In the genomic region with DNA sequence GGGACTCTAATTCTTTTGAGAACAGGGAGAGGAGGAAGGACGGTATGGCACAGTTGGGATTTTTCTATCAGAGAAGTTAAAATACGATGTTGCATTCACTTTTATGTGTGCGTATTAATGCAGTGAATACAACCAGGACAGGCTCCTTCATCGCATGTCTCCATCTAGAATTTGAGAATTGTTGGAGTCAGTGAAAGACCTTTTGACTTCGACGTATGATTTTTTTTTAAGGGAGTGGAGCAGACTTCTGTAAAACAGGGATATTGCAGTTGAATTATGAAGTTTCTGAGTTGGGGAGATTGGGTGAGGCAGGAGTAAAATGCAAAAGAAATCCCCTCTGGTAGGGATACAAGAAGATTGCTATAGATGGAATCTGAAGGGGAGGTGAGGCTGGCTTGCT, we compare ENCODE assay signal across 20 cellular contexts. TPM values are rescaled to one million over a fixed set of nuclear protein-coding genes. Genes with fewer than 3 reads are reported as not detected.
"Had no signal": no experiment of that assay in that cellular context is flagged by ENCODE, and none has a peak within 500 bp of the region (broad histone marks: within the 10 kb centered on the region; RNA-seq: fewer than 3 reads in every experiment).

No MANE protein-coding gene starts in this region.

- H3K36me3 ChIP-seq: ascending aorta, esophagus muscularis mucosa, neural progenitor cell, right lobe of liver, spleen had no signal

- H3K27ac ChIP-seq: ascending aorta, esophagus muscularis mucosa, neural progenitor cell, spleen, testis had no signal

- H3K4me1 Mint-ChIP-seq: activated naive CD8-positive, alpha-beta T cell treated with anti-CD3 and anti-CD28 coated beads, Interleukin-2, amount 50 U/mL, for 24 hours; activated T-helper 17 cell treated with anti-CD3 and anti-CD28 coated beads, Interleukin-2, amount 50 U/mL, for 72 hours had no signal

- H3K9me3 Mint-ChIP-seq: activated naive CD4-positive, alpha-beta T cell treated with anti-CD3 and anti-CD28 coated beads for 36 hours; activated naive CD8-positive, alpha-beta T cell treated with anti-CD3 and anti-CD28 coated beads, Interleukin-2, amount 50 U/mL, for 24 hours; activated T-helper 17 cell treated with anti-CD3 and anti-CD28 coated beads, Interleukin-2, amount 50 U/mL, for 72 hours; stimulated activated naive CD8-positive, alpha-beta T cell treated with anti-CD3 and anti-CD28 coated beads, Interleukin-15, Interleukin-2, amounts not matched to agents 100 ng/mL and 50 ng/mL, for 24 hours had no signal

- H3K9me3 ChIP-seq: ascending aorta, esophagus muscularis mucosa, right lobe of liver, testis had no signal

- H3K4me1 ChIP-seq: right lobe of liver had no signal

- H3K4me3 ChIP-seq: neural progenitor cell had no signal

- H3K9ac ChIP-seq: neural progenitor cell had no signal

- H3K27me3 ChIP-seq: right lobe of liver, testis had no signal

- H3K4me3 Mint-ChIP-seq: activated naive CD4-positive, alpha-beta T cell treated with anti-CD3 and anti-CD28 coated beads for 36 hours; activated naive CD8-positive, alpha-beta T cell treated with anti-CD3 and anti-CD28 coated beads, Interleukin-2, amount 50 U/mL, for 24 hours; activated T-helper 17 cell treated with anti-CD3 and anti-CD28 coated beads, Interleukin-2, amount 50 U/mL, for 72 hours; neural progenitor cell; stimulated activated naive CD8-positive, alpha-beta T cell treated with anti-CD3 and anti-CD28 coated beads, Interleukin-15, Interleukin-2, amounts not matched to agents 100 ng/mL and 50 ng/mL, for 24 hours had no signal

- H3K27ac Mint-ChIP-seq: activated naive CD4-positive, alpha-beta T cell treated with anti-CD3 and anti-CD28 coated beads for 36 hours; activated naive CD8-positive, alpha-beta T cell treated with anti-CD3 and anti-CD28 coated beads, Interleukin-2, amount 50 U/mL, for 24 hours; activated T-helper 17 cell treated with anti-CD3 and anti-CD28 coated beads, Interleukin-2, amount 50 U/mL, for 72 hours; neural progenitor cell; stimulated activated naive CD8-positive, alpha-beta T cell treated with anti-CD3 and anti-CD28 coated beads, Interleukin-15, Interleukin-2, amounts not matched to agents 100 ng/mL and 50 ng/mL, for 24 hours had no signal

- FAIRE-seq: colon, endometrium, urothelium cell line had no signal

- DNase-seq: activated CD4-positive, alpha-beta T cell treated with anti-CD3 and anti-CD28 coated beads for 1 hour; activated CD4-positive, alpha-beta T cell treated with anti-CD3 and anti-CD28 coated beads, Interleukin-2, amount 50 U/mL, for 4 hours; activated naive CD4-positive, alpha-beta T cell treated with anti-CD3 and anti-CD28 coated beads for 36 hours; activated naive CD8-positive, alpha-beta T cell treated with anti-CD3 and anti-CD28 coated beads, Interleukin-2, amount 50 U/mL, for 24 hours; glutamatergic neuron; kidney glomerular epithelial cell; midbrain; right lobe of liver; spleen; T-helper 1 cell; T1000; testis had no signal

- H3K36me3 Mint-ChIP-seq: neural progenitor cell had no signal

- ATAC-seq: activated naive CD8-positive, alpha-beta T cell treated with anti-CD3 and anti-CD28 coated beads, Interleukin-2, amount 50 U/mL, for 24 hours; activated T-helper 17 cell treated with anti-CD3 and anti-CD28 coated beads, Interleukin-2, amount 50 U/mL, for 72 hours had no signal

RNA-seq across cellular contexts. Expression of a gene that starts 9.6 kb away (rescaled TPM):
- total RNA-seq: activated naive CD4-positive, alpha-beta T cell treated with anti-CD3 and anti-CD28 coated beads for 36 hours; activated T-helper 17 cell treated with anti-CD3 and anti-CD28 coated beads, Interleukin-2, amount 50 U/mL, for 72 hours had no signal
